Comparison of ENCODE assay signal across 3 cellular contexts in the genomic region with DNA sequence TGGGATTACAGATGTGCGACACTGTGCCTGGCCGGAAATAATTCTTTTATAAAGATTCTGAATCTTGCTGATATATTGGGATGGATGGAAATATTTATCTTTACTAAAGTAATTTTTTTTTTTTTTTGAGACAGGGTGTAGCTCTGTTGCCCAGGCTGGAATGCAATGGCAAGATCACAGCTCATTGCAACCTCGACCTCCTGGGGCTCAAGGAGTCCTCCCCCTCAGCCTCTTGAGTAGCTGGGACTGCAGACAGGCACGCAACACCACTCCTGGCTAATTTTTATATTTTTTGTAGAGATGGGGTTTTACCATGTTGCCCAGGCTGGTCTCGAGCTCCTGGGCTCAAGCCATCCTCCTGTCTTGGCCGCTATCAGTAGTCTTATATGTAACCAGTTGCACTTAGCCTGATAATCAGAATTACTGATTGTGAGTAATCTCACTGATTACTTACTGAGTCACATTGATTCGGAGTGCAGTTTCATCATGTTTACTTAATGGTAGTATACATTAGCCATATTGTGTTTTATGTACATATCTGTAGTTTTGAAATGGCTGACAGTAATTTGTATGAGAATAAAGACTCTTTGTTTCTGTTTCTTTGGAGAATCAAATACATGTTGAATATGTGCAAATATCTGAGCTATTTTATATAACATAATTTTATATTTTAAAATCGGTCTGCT.
TF ChIP-seq lines count a peak whose summit lies in the region.

No MANE protein-coding gene starts in this region.

TF ChIP-seq in A549, 52 proteins besides CTCF, POLR2A, EP300 and RAD21:
- TF ChIP-seq ZC3H11A (IDR thresholded peaks at IDR 0.05) = no peak
- no peak for TF ChIP-seq NFE2L2 (conservative IDR thresholded peaks at IDR 0.05; ENCODE audit: low read length)
- TF ChIP-seq MYC (IDR thresholded peaks at IDR 0.05; ENCODE audit: borderline replicate concordance, low read length) = no peak
- no peak for TF ChIP-seq TP53 (CRISPR knock-in tag; IDR thresholded peaks at IDR 0.05)
- TF ChIP-seq RARB (CRISPR knock-in tag; IDR thresholded peaks at IDR 0.05) = no peak
- TF ChIP-seq GATA3 (IDR thresholded peaks at IDR 0.05; ENCODE audit: borderline replicate concordance) = no peak
- no peak for TF ChIP-seq FOSL2 (IDR thresholded peaks at IDR 0.05)
- TF ChIP-seq FOSL2 (CRISPR knock-in tag; IDR thresholded peaks at IDR 0.05) = peak; percentile 26; the same call in 1 of the 2 replicates
- TF ChIP-seq, protein P1, sequence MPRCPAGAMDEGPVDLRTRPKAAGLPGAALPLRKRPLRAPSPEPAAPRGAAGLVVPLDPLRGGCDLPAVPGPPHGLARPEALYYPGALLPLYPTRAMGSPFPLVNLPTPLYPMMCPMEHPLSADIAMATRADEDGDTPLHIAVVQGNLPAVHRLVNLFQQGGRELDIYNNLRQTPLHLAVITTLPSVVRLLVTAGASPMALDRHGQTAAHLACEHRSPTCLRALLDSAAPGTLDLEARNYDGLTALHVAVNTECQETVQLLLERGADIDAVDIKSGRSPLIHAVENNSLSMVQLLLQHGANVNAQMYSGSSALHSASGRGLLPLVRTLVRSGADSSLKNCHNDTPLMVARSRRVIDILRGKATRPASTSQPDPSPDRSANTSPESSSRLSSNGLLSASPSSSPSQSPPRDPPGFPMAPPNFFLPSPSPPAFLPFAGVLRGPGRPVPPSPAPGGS (IDR thresholded peaks at IDR 0.05) = no peak
- TF ChIP-seq, protein P2, sequence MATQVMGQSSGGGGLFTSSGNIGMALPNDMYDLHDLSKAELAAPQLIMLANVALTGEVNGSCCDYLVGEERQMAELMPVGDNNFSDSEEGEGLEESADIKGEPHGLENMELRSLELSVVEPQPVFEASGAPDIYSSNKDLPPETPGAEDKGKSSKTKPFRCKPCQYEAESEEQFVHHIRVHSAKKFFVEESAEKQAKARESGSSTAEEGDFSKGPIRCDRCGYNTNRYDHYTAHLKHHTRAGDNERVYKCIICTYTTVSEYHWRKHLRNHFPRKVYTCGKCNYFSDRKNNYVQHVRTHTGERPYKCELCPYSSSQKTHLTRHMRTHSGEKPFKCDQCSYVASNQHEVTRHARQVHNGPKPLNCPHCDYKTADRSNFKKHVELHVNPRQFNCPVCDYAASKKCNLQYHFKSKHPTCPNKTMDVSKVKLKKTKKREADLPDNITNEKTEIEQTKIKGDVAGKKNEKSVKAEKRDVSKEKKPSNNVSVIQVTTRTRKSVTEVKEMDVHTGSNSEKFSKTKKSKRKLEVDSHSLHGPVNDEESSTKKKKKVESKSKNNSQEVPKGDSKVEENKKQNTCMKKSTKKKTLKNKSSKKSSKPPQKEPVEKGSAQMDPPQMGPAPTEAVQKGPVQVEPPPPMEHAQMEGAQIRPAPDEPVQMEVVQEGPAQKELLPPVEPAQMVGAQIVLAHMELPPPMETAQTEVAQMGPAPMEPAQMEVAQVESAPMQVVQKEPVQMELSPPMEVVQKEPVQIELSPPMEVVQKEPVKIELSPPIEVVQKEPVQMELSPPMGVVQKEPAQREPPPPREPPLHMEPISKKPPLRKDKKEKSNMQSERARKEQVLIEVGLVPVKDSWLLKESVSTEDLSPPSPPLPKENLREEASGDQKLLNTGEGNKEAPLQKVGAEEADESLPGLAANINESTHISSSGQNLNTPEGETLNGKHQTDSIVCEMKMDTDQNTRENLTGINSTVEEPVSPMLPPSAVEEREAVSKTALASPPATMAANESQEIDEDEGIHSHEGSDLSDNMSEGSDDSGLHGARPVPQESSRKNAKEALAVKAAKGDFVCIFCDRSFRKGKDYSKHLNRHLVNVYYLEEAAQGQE (IDR thresholded peaks at IDR 0.05) = no peak
- no peak for TF ChIP-seq ZFP36 (IDR thresholded peaks at IDR 0.05; ENCODE audit: borderline replicate concordance, partially characterized antibody)
- no peak for TF ChIP-seq NPAS2 (CRISPR knock-in tag; IDR thresholded peaks at IDR 0.05; ENCODE audit: borderline replicate concordance)
- no peak for TF ChIP-seq PHF8 (IDR thresholded peaks at IDR 0.05; ENCODE audit: borderline replicate concordance, low read depth)
- TF ChIP-seq ZNF302 (CRISPR knock-in tag; IDR thresholded peaks at IDR 0.05) = no peak
- peak in 1 of 2 experiments; percentile 40; a peak in 2 of 4 replicates for TF ChIP-seq CEBPB (IDR thresholded peaks at IDR 0.05)
- TF ChIP-seq HOXB5 (CRISPR knock-in tag; IDR thresholded peaks at IDR 0.05) = no peak
- no peak for TF ChIP-seq HDAC2 (IDR thresholded peaks at IDR 0.05)
- TF ChIP-seq ESRRA (IDR thresholded peaks at IDR 0.05; ENCODE audit: borderline replicate concordance, low read length) = no peak
- TF ChIP-seq FOSB (CRISPR knock-in tag; IDR thresholded peaks at IDR 0.05) = 0 out of 2 replicates have a peak, but pooled peaks have one; percentile 58
- TF ChIP-seq KDM5A (IDR thresholded peaks at IDR 0.05) = no peak

TF ChIP-seq in K562, 482 proteins besides CTCF, POLR2A, EP300 and RAD21:
- TF ChIP-seq FOSL1 (tag; conservative IDR thresholded peaks at IDR 0.05) = 0 out of 2 replicates have a peak, but pooled peaks have one; percentile 30
- no peak for TF ChIP-seq SREBF1 (IDR thresholded peaks at IDR 0.05; ENCODE audit: borderline replicate concordance, low read depth, low read length)

TF ChIP-seq in HepG2, 621 proteins besides CTCF, POLR2A, EP300 and RAD21:
- TF ChIP-seq ZNF652 (CRISPR knock-in tag; IDR thresholded peaks at IDR 0.05; ENCODE audit: borderline replicate concordance, low read depth) (no peak), GMEB2 (CRISPR knock-in tag; IDR thresholded peaks at IDR 0.05; ENCODE audit: low read depth) (no peak), ZBTB43 (CRISPR knock-in tag; conservative IDR thresholded peaks at IDR 0.05) (no peak), FOSL2 (CRISPR knock-in tag; IDR thresholded peaks at IDR 0.05) (peak; percentile 56), SOX13 (IDR thresholded peaks at IDR 0.05) (no peak), SOX13 (CRISPR knock-in tag; conservative IDR thresholded peaks at IDR 0.05 in 1 of 2, IDR thresholded peaks at IDR 0.05 in 1 of 2) (peak in 1 of 2 experiments; percentile 16; a peak in 1 of 4 replicates), SYNCRIP (IDR thresholded peaks at IDR 0.05; ENCODE audit: insufficient read depth, low read depth, low read length) (no peak), ZBTB20 (CRISPR knock-in tag; IDR thresholded peaks at IDR 0.05; ENCODE audit: borderline replicate concordance, low read depth) (no peak), ATF4 (CRISPR knock-in tag; IDR thresholded peaks at IDR 0.05) (peak in 1 of 2 experiments; percentile 61; a peak in 2 of 4 replicates), FOXA1 (IDR thresholded peaks at IDR 0.05) (no peak), FOXA1 (CRISPR knock-in tag; IDR thresholded peaks at IDR 0.05) (peak; percentile 74), FOXA3 (CRISPR knock-in tag; IDR thresholded peaks at IDR 0.05) (peak; percentile 76), ZNF713 (CRISPR knock-in tag; IDR thresholded peaks at IDR 0.05) (no peak), ARID5B (CRISPR knock-in tag; IDR thresholded peaks at IDR 0.05) (0 out of 2 replicates have a peak, but pooled peaks have one; percentile 22), ZFP41 (CRISPR knock-in tag; IDR thresholded peaks at IDR 0.05; ENCODE audit: borderline replicate concordance) (no peak), GATAD2A (CRISPR knock-in tag; IDR thresholded peaks at IDR 0.05) (peak; percentile 30; the same call in 1 of the 2 replicates), ATF1 (CRISPR knock-in tag; IDR thresholded peaks at IDR 0.05) (no peak), ZSCAN21 (CRISPR knock-in tag; IDR thresholded peaks at IDR 0.05; ENCODE audit: borderline replicate concordance) (no peak), HNF4G (IDR thresholded peaks at IDR 0.05; ENCODE audit: borderline replicate concordance, low read depth, low read length) (no peak), HNF4G (CRISPR knock-in tag; IDR thresholded peaks at IDR 0.05; ENCODE audit: borderline replicate concordance, low read depth) (no peak), SRSF1 (optimal IDR thresholded peaks at IDR 0.05; ENCODE audit: low read depth, low read length) (no peak)
- TF ChIP-seq, protein P3, sequence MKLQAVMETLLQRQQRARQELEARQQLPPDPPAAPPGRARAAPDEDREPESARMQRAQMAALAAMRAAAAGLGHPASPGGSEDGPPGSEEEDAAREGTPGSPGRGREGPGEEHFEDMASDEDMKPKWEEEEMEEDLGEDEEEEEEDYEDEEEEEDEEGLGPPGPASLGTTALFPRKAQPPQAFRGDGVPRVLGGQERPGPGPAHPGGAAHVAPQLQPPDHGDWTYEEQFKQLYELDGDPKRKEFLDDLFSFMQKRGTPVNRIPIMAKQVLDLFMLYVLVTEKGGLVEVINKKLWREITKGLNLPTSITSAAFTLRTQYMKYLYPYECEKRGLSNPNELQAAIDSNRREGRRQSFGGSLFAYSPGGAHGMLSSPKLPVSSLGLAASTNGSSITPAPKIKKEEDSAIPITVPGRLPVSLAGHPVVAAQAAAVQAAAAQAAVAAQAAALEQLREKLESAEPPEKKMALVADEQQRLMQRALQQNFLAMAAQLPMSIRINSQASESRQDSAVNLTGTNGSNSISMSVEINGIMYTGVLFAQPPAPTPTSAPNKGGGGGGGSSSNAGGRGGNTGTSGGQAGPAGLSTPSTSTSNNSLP (IDR thresholded peaks at IDR 0.05; ENCODE audit: low read depth, low read length) = peak; percentile 64; the same call in 1 of the 2 replicates
- TF ChIP-seq, protein P4, sequence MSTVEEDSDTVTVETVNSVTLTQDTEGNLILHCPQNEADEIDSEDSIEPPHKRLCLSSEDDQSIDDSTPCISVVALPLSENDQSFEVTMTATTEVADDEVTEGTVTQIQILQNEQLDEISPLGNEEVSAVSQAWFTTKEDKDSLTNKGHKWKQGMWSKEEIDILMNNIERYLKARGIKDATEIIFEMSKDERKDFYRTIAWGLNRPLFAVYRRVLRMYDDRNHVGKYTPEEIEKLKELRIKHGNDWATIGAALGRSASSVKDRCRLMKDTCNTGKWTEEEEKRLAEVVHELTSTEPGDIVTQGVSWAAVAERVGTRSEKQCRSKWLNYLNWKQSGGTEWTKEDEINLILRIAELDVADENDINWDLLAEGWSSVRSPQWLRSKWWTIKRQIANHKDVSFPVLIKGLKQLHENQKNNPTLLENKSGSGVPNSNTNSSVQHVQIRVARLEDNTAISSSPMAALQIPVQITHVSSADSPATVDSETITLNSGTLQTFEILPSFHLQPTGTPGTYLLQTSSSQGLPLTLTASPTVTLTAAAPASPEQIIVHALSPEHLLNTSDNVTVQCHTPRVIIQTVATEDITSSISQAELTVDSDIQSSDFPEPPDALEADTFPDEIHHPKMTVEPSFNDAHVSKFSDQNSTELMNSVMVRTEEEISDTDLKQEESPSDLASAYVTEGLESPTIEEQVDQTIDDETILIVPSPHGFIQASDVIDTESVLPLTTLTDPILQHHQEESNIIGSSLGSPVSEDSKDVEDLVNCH (CRISPR knock-in tag; IDR thresholded peaks at IDR 0.05) = no peak
- TF ChIP-seq, protein P5, sequence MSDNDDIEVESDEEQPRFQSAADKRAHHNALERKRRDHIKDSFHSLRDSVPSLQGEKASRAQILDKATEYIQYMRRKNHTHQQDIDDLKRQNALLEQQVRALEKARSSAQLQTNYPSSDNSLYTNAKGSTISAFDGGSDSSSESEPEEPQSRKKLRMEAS (IDR thresholded peaks at IDR 0.05) = no peak
